ENCODE assay signal across 18 cellular contexts in the genomic region with DNA sequence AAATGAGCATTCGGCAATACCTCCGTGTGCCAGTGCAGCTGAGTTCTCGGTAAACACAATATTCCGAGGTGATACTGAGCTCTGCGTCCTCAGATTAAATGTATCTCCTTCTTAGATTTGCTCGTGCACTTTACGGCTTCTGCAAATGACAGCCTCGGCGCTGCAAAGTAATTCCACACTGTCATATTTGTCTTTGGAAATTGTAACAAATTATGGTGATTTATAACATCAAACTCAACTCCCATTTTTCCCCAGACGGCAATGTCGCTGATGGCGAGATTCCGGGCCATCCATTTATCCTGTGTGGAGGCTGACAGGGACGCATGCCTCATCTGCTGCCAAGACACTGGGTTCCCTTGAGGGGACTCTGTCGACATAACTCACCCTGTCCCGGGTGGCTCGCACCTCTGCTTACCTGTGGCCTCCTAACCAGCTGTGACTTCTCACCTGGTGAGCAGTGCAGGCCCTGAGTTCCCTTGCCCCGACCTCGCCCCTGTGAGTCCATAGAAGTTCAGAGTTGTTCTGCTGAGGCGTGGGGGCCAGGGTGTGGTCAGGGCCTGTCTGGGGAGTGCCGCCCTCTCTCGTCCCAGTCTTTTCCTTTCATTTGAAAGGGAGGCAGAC.
"Had no signal": no experiment of that assay in that cellular context is flagged by ENCODE, and none has a peak within 500 bp of the region (broad histone marks: within the 10 kb centered on the region; RNA-seq: fewer than 3 reads in every experiment).

No MANE protein-coding gene starts in this region.

- H3K4me3 ChIP-seq: dorsolateral prefrontal cortex, gastrocnemius medialis, heart right ventricle, left lung, lower lobe of right lung, right atrium auricular region, upper lobe of left lung, vagina had no signal

- H3K27ac Mint-ChIP-seq: memory B cell, naive B cell, nephron had no signal

- H3K27me3 ChIP-seq: gastrocnemius medialis, neutrophil, right atrium auricular region, upper lobe of left lung, vagina had no signal

- H3K9me3 Mint-ChIP-seq: memory B cell, nephron had no signal

- DNase-seq: cortex of kidney; effector CD8-positive, alpha-beta T cell; gastrocnemius medialis; heart right ventricle; islet precursor cell; left lung; lower lobe of right lung; naive B cell; small intestine; stimulated activated CD4-positive, alpha-beta T cell treated with anti-CD3 and anti-CD28 coated beads, Interleukin-2, amount 100 ng/mL, for 48 hours; stimulated activated naive CD4-positive, alpha-beta T cell treated with Interleukin-2 at 50 U/mL for 16 hours; upper lobe of left lung had no signal

- H3K4me3 Mint-ChIP-seq: memory B cell, nephron had no signal

- H3K36me3 ChIP-seq: gastrocnemius medialis, heart right ventricle, left lung, lower lobe of right lung, neutrophil, right atrium auricular region, upper lobe of left lung, vagina had no signal

- H3K27ac ChIP-seq: dorsolateral prefrontal cortex, gastrocnemius medialis, heart right ventricle, left lung, lower lobe of right lung, neutrophil, right atrium auricular region, upper lobe of left lung, vagina had no signal

- ATAC-seq: gastrocnemius medialis, heart right ventricle, left lung, lower lobe of right lung had no signal

- H3K9me3 ChIP-seq: gastrocnemius medialis, heart right ventricle, left lung, lower lobe of right lung, neutrophil, right atrium auricular region, upper lobe of left lung, vagina had no signal

- H3K36me3 Mint-ChIP-seq: memory B cell had no signal

- H3K4me1 ChIP-seq: gastrocnemius medialis, heart right ventricle, left lung, lower lobe of right lung, right atrium auricular region, upper lobe of left lung, vagina had no signal
